In the genomic region with DNA sequence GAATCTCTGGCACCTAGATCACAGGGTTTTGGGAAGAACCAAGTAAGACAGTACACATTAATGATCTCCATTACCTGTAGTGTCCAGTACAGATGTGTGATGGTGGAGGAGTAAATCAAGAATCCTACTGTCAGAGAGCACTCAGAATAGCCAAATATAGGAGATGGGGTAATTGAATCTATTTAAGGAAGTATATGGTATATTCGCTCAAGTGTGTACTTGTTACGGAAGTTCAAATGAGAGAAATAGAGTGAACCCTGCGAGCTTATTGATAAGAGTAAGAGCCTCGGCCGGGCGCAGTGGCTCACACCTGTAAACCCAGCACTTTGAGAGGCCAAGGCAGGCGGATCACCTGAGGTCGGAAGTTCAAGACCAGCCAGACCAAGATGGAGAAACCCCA, we compare ENCODE assay signal across 13 cellular contexts. TPM values are rescaled to one million over a fixed set of nuclear protein-coding genes. Genes with fewer than 3 reads are reported as not detected.
DNase-seq lines count a peak whose midpoint lies in the region; ATAC-seq and TF ChIP-seq lines count a peak whose summit lies in the region.
"Had no signal": no experiment of that assay in that cellular context is flagged by ENCODE, and none has a peak within 500 bp of the region (broad histone marks: within the 10 kb centered on the region; RNA-seq: fewer than 3 reads in every experiment).

No MANE protein-coding gene starts in this region.

- ATAC-seq in HG02610 (IDR thresholded peaks at IDR 0.05; ENCODE audit: unreplicated experiment): no peak
- no peak for ATAC-seq in GM18520 (IDR thresholded peaks at IDR 0.05; ENCODE audit: unreplicated experiment)
- ATAC-seq: gastrocnemius medialis, left colon had no signal

- H3K27ac Mint-ChIP-seq in activated CD4-positive, alpha-beta T cell treated with anti-CD3 and anti-CD28 coated beads, Interleukin-2, amount 10 ng/mL, durations not matched to agents 24 days and 14 days: no peak overlapping the region
- H3K27ac Mint-ChIP-seq in IgD-negative memory B cell (peak overlapping the region; percentile 95 to 99 (median 98)), osteocyte (ENCODE audit: unreplicated experiment) (no peak overlapping the region)

- H3K9me3 ChIP-seq in adipocyte (ENCODE audit: control insufficient read depth, low read length): no peaks in the 10 kb centered on the region
- H3K9me3 ChIP-seq: gastrocnemius medialis had no signal

- no peaks in the 10 kb centered on the region for H3K9me3 Mint-ChIP-seq in activated CD4-positive, alpha-beta T cell treated with anti-CD3 and anti-CD28 coated beads, Interleukin-2, amount 10 ng/mL, durations not matched to agents 24 days and 14 days
- no peaks in the 10 kb centered on the region for H3K9me3 Mint-ChIP-seq in IgD-negative memory B cell
- peaks cover 5% of the 10 kb centered on the region for H3K9me3 Mint-ChIP-seq in osteocyte (ENCODE audit: unreplicated experiment)

- DNase-seq in activated CD4-positive, alpha-beta T cell treated with anti-CD3 and anti-CD28 coated beads, Interleukin-2, amount 10 ng/mL, durations not matched to agents 24 days and 14 days: no peak
- no peak for DNase-seq in activated CD4-positive, alpha-beta T cell treated with anti-CD3 and anti-CD28 coated beads for 4 hours
- no peak for DNase-seq in adipocyte (ENCODE audit: low read depth)
- DNase-seq in osteocyte (ENCODE audit: extremely low spot score, unreplicated experiment): no peak
- DNase-seq in NCI-H2171 (lab: John Stamatoyannopoulos, UW): no peak
- DNase-seq: gastrocnemius medialis; Kasumi-1; left colon; NCI-H2227 treated with DMSO at 0.1 percent for 48 hours; stimulated activated CD4-positive, alpha-beta T cell treated with anti-CD3 and anti-CD28 coated beads, Interleukin-4, amount 100 ng/mL, for 24 hours had no signal

- H3K36me3 ChIP-seq in adipocyte (ENCODE audit: control insufficient read depth, insufficient read depth, low read length, severe bottlenecking): peaks cover 5% of the 10 kb centered on the region

- H3K9ac ChIP-seq in adipocyte (ENCODE audit: low read length): no peak overlapping the region

- H3K4me1 ChIP-seq in adipocyte (ENCODE audit: control insufficient read depth, insufficient read depth, low read length): peaks cover 36% of the 10 kb centered on the region

- intact Hi-C loops in activated CD4-positive, alpha-beta T cell treated with anti-CD3 and anti-CD28 coated beads, Interleukin-2, amount 10 ng/mL, durations not matched to agents 24 days and 14 days (cut with micrococcal nuclease): no loop called here

- H3K4me1 Mint-ChIP-seq in activated CD4-positive, alpha-beta T cell treated with anti-CD3 and anti-CD28 coated beads, Interleukin-2, amount 10 ng/mL, durations not matched to agents 24 days and 14 days: peaks cover 42% of the 10 kb centered on the region
- peaks cover 53 to 61% (median 60%) of the 10 kb centered on the region in 3 donors for H3K4me1 Mint-ChIP-seq in IgD-negative memory B cell
- H3K4me1 Mint-ChIP-seq in osteocyte (ENCODE audit: unreplicated experiment): peaks cover 28% of the 10 kb centered on the region

- peaks cover 42% of the 10 kb centered on the region for H3K36me3 Mint-ChIP-seq in activated CD4-positive, alpha-beta T cell treated with anti-CD3 and anti-CD28 coated beads, Interleukin-2, amount 10 ng/mL, durations not matched to agents 24 days and 14 days (ENCODE audit: low read depth)
- H3K36me3 Mint-ChIP-seq in IgD-negative memory B cell (peaks cover 10% of the 10 kb centered on the region), osteocyte (ENCODE audit: unreplicated experiment) (peaks cover 10% of the 10 kb centered on the region)

- H3K27me3 Mint-ChIP-seq in activated CD4-positive, alpha-beta T cell treated with anti-CD3 and anti-CD28 coated beads, Interleukin-2, amount 10 ng/mL, durations not matched to agents 24 days and 14 days: no peaks in the 10 kb centered on the region
- H3K27me3 Mint-ChIP-seq in IgD-negative memory B cell: no peaks in the 10 kb centered on the region
- H3K27me3 Mint-ChIP-seq in osteocyte (ENCODE audit: unreplicated experiment): no peaks in the 10 kb centered on the region

- TF ChIP-seq CTCF in osteocyte (IDR thresholded peaks at IDR 0.05): no peak

- peak overlapping the region; percentile 91 for H3K4me3 Mint-ChIP-seq in activated CD4-positive, alpha-beta T cell treated with anti-CD3 and anti-CD28 coated beads, Interleukin-2, amount 10 ng/mL, durations not matched to agents 24 days and 14 days
- peak overlapping the region; percentile 95 to 98 (median 97) for H3K4me3 Mint-ChIP-seq in IgD-negative memory B cell
- H3K4me3 Mint-ChIP-seq in osteocyte (ENCODE audit: unreplicated experiment): peak overlapping the region; percentile 97

- H3K4me3 ChIP-seq in adipocyte (ENCODE audit: low read length): peak overlapping the region; percentile 100

- no peaks in the 10 kb centered on the region for H3K27me3 ChIP-seq in adipocyte (replicated peaks; ENCODE audit: control insufficient read depth, insufficient read depth, low read length)
- H3K27me3 ChIP-seq: gastrocnemius medialis had no signal

RNA-seq across cellular contexts. Expression of a gene that starts 2.2 kb away (rescaled TPM):
- 154 and 169 TPM in 2 replicates for total RNA-seq in activated CD4-positive, alpha-beta T cell treated with anti-CD3 and anti-CD28 coated beads, Interleukin-2, amount 10 ng/mL, durations not matched to agents 24 days and 14 days
- 322 TPM for polyA plus RNA-seq in IgD-negative memory B cell
- 153 and 155 TPM in 2 replicates for total RNA-seq in osteocyte

RNA-seq across cellular contexts. Expression of a gene that starts 2.4 kb away (rescaled TPM):
- total RNA-seq in activated CD4-positive, alpha-beta T cell treated with anti-CD3 and anti-CD28 coated beads, Interleukin-2, amount 10 ng/mL, durations not matched to agents 24 days and 14 days: 11.0 and 11.4 TPM in 2 replicates
- 4.8 TPM for polyA plus RNA-seq in IgD-negative memory B cell
- total RNA-seq in osteocyte: 12.1 and 16.1 TPM in 2 replicates

RNA-seq across cellular contexts. Expression of a gene that starts 37.5 kb away (rescaled TPM):
- 15.1 and 16.3 TPM in 2 replicates for total RNA-seq in activated CD4-positive, alpha-beta T cell treated with anti-CD3 and anti-CD28 coated beads, Interleukin-2, amount 10 ng/mL, durations not matched to agents 24 days and 14 days
- polyA plus RNA-seq in IgD-negative memory B cell: 0.89 TPM
- total RNA-seq in osteocyte: 9.4 and 10.1 TPM in 2 replicates

Comparison
In these comparisons a context has a peak if more than half of its experiments do, and no peak if none do; other contexts are left out.
1. H3K27ac Mint-ChIP-seq: peak in IgD-negative memory B cell (3 of 3); none in activated CD4-positive, alpha-beta T cell treated with anti-CD3 and anti-CD28 coated beads, Interleukin-2, amount 10 ng/mL, durations not matched to agents 24 days and 14 days (single experiment) and osteocyte (single experiment).
2. Peak in every context shown above with its lines, with median percentiles within 50 percentile points of each other: H3K4me3 Mint-ChIP-seq.